8 cellular contexts compared by ENCODE assay signal in genomic region chr6:149750136-149750609, GRCh38. TPM values are rescaled to one million over a fixed set of nuclear protein-coding genes. Genes with fewer than 3 reads are reported as not detected.
DNase-seq lines count a peak whose midpoint lies in the region; ATAC-seq and TF ChIP-seq lines count a peak whose summit lies in the region.

No MANE protein-coding gene starts in this region.

- WGBS in gastroesophageal sphincter (ENCODE audit: low coverage in 1 of 2), 2 donors = 0% methylated on average over 3 to 14 of the region's 25 CpGs
- WGBS in upper lobe of left lung, 2 donors = 1 to 2% methylated on average over 23 of the region's 25 CpGs

- peak overlapping the region; percentile 70 to 96 for H3K4me3 ChIP-seq in gastroesophageal sphincter
- peak overlapping the region; percentile 95 for H3K4me3 ChIP-seq in osteoblast (ENCODE audit: insufficient read depth, low read length)
- H3K4me3 ChIP-seq in upper lobe of left lung = peak overlapping the region; percentile 81 to 99 (median 90)

- TF ChIP-seq EP300 in gastroesophageal sphincter (IDR thresholded peaks at IDR 0.05) (no peak), upper lobe of left lung (IDR thresholded peaks at IDR 0.05) (no peak)

- peak overlapping the region; percentile 90 for H3K4me2 ChIP-seq in osteoblast (ENCODE audit: insufficient read depth, low read length)

- H3K4me1 ChIP-seq in gastroesophageal sphincter (peaks cover 0 to 62% (median 20%) of the 10 kb centered on the region in 3 donors), osteoblast (ENCODE audit: insufficient read depth, low read length) (peaks cover 15% of the 10 kb centered on the region), upper lobe of left lung (peaks cover 29 to 58% (median 42%) of the 10 kb centered on the region in 4 donors)

- ATAC-seq in GM21529 (IDR thresholded peaks at IDR 0.05; ENCODE audit: unreplicated experiment) (peak; percentile 42), gastroesophageal sphincter (no peak), upper lobe of left lung (ENCODE audit: low FRiP score in 2 of 2) (peak; percentile 50 to 70)

- H3K9me3 ChIP-seq in gastroesophageal sphincter (no peaks in the 10 kb centered on the region), osteoblast (ENCODE audit: low read depth, low read length) (no peaks in the 10 kb centered on the region), upper lobe of left lung (no peaks in the 10 kb centered on the region)

- peak overlapping the region; percentile 93 for H2AFZ ChIP-seq in osteoblast (ENCODE audit: low read length)

- TF ChIP-seq POLR2A in gastroesophageal sphincter (IDR thresholded peaks at IDR 0.05) (no peak), upper lobe of left lung (IDR thresholded peaks at IDR 0.05) (no peak)

- H3K27me3 ChIP-seq in gastroesophageal sphincter = no peaks in the 10 kb centered on the region
- H3K27me3 ChIP-seq in osteoblast (ENCODE audit: insufficient read depth, low read length) = no peaks in the 10 kb centered on the region
- no peaks in the 10 kb centered on the region for H3K27me3 ChIP-seq in upper lobe of left lung

- no peak for TF ChIP-seq CTCF in gastroesophageal sphincter (IDR thresholded peaks at IDR 0.05)
- TF ChIP-seq CTCF in osteoblast (IDR thresholded peaks at IDR 0.05; ENCODE audit: extremely low read depth, low read depth, low read length) = no peak
- no peak for TF ChIP-seq CTCF in upper lobe of left lung (IDR thresholded peaks at IDR 0.05)

- H3K79me2 ChIP-seq in osteoblast (ENCODE audit: insufficient read depth, low read length) = peaks cover 68% of the 10 kb centered on the region

- no peaks in the 10 kb centered on the region for H3K36me3 ChIP-seq in gastroesophageal sphincter
- no peaks in the 10 kb centered on the region for H3K36me3 ChIP-seq in osteoblast (ENCODE audit: insufficient read depth, low read length)
- H3K36me3 ChIP-seq in upper lobe of left lung = no peaks in the 10 kb centered on the region

- peak; percentile 17 for DNase-seq in DMS114 treated with DMSO at 0.1 percent for 48 hours (lab: John Stamatoyannopoulos, UW; ENCODE audit: unreplicated experiment)
- DNase-seq in HuH-7 (ENCODE audit: low spot score) = peak; percentile 76
- DNase-seq in RPMI7951 (ENCODE audit: low read depth) = peak; percentile 81
- peak; percentile 31 for DNase-seq in activated gamma-delta T cell treated with Interleukin-2 at 50 U/mL for 16 hours
- peak; percentile 90 for DNase-seq in osteoblast (ENCODE audit: insufficient read length, low spot score, missing footprints)
- peak in 1 of 2 donors; percentile 62 for DNase-seq in upper lobe of left lung

- peaks cover 18% of the 10 kb centered on the region for H4K20me1 ChIP-seq in osteoblast (ENCODE audit: insufficient read depth, low read length)

- H3K27ac ChIP-seq in gastroesophageal sphincter (peak overlapping the region; percentile 68 to 92 (median 86)), osteoblast (ENCODE audit: low read depth, low read length) (peak overlapping the region; percentile 47), upper lobe of left lung (peak overlapping the region; percentile 88 to 98 (median 94))

RNA-seq across cellular contexts. Expression of gene PCMT1, which starts 0.6 kb away (rescaled TPM):
- 215 and 312 TPM in 2 replicates for total RNA-seq in RPMI7951 (2014; rRNA removed; shearing (Covaris generic))
- 100 to 1,000 TPM; 105 to 140 (median 120) TPM for total RNA-seq in gastroesophageal sphincter
- 91.6 and 104 TPM in 2 replicates for total RNA-seq in osteoblast
- 100 to 1,000 TPM in 2 of 6 donors, 10 to 100 TPM in 4; 25.1 to 129 (median 68.1) TPM for total RNA-seq in upper lobe of left lung

RNA-seq across cellular contexts. Expression of gene NUP43, which starts 3.8 kb away (rescaled TPM):
- total RNA-seq in RPMI7951 (2014; rRNA removed; shearing (Covaris generic)) = 45.7 and 47.9 TPM in 2 replicates
- total RNA-seq in gastroesophageal sphincter = 10 to 100 TPM; 15.0 to 29.4 (median 19.3) TPM
- total RNA-seq in osteoblast = 17.7 and 25.0 TPM in 2 replicates
- total RNA-seq in upper lobe of left lung = 10 to 100 TPM; 11.1 to 29.3 (median 19.1) TPM

RNA-seq across cellular contexts. Expression of gene LATS1, which starts 32.3 kb away (rescaled TPM):
- total RNA-seq in RPMI7951 (2014; rRNA removed; shearing (Covaris generic)) = 18.8 and 23.1 TPM in 2 replicates
- 10 to 100 TPM; 29.2 to 54.5 (median 35.6) TPM for total RNA-seq in gastroesophageal sphincter
- total RNA-seq in osteoblast = 25.0 and 29.2 TPM in 2 replicates
- total RNA-seq in upper lobe of left lung = 10 to 100 TPM; 23.1 to 34.4 (median 29.9) TPM
